Comparison of ENCODE assay signal across 1 cellular context in the genomic region with DNA sequence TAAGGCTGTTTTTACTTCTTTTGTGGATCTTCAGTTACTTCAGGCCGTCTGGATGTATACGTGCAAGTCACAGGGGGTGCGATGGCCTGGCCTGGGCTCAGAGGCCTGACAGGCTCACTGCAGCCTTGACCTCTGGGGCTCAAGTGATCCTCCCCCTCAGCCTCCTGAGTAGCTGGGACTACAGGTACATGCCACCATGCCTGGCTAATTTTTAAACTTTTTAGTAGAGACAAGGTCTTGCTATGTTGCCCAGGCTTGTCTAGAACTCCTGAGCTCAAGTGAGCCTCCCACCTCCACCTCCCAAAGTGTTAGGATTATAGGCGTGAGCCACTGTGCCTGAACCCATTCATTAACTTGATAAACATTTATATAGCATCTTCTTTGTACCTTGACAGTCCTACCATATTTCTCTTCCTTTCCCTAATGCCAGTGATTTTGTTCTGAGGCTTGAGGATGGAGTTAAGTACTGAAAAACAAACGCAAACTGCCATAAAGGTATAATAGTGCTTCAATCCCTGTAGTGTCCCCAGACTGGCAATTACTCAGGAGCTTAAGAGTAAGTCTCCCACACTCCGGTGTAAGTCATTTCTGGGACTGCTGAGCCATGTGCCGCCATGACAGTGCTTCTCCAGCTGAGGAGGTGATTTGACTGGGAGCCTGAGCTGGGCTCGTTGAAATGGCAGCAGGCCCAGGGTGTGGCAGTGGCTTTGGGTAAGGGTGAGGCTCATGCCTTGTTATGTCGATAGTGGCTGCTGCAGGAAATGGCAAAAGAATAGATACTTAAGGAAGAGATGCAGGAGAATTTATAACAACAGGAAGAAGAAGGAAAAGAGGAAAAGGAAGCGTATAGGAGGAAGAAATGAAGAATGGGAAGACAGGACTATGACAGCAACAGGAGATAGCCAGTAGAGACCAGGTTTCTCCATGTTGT.
TF ChIP-seq lines count a peak whose summit lies in the region.

No MANE protein-coding gene starts in this region.

TF ChIP-seq in HepG2, 621 proteins besides CTCF, POLR2A, EP300 and RAD21 (continued from another document and continues in another):
- TF ChIP-seq, protein P1, sequence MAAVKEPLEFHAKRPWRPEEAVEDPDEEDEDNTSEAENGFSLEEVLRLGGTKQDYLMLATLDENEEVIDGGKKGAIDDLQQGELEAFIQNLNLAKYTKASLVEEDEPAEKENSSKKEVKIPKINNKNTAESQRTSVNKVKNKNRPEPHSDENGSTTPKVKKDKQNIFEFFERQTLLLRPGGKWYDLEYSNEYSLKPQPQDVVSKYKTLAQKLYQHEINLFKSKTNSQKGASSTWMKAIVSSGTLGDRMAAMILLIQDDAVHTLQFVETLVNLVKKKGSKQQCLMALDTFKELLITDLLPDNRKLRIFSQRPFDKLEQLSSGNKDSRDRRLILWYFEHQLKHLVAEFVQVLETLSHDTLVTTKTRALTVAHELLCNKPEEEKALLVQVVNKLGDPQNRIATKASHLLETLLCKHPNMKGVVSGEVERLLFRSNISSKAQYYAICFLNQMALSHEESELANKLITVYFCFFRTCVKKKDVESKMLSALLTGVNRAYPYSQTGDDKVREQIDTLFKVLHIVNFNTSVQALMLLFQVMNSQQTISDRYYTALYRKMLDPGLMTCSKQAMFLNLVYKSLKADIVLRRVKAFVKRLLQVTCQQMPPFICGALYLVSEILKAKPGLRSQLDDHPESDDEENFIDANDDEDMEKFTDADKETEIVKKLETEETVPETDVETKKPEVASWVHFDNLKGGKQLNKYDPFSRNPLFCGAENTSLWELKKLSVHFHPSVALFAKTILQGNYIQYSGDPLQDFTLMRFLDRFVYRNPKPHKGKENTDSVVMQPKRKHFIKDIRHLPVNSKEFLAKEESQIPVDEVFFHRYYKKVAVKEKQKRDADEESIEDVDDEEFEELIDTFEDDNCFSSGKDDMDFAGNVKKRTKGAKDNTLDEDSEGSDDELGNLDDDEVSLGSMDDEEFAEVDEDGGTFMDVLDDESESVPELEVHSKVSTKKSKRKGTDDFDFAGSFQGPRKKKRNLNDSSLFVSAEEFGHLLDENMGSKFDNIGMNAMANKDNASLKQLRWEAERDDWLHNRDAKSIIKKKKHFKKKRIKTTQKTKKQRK (IDR thresholded peaks at IDR 0.05; ENCODE audit: low read length) = no peak
- TF ChIP-seq ZNF30 (CRISPR knock-in tag; IDR thresholded peaks at IDR 0.05) = no peak
- TF ChIP-seq, protein P2, sequence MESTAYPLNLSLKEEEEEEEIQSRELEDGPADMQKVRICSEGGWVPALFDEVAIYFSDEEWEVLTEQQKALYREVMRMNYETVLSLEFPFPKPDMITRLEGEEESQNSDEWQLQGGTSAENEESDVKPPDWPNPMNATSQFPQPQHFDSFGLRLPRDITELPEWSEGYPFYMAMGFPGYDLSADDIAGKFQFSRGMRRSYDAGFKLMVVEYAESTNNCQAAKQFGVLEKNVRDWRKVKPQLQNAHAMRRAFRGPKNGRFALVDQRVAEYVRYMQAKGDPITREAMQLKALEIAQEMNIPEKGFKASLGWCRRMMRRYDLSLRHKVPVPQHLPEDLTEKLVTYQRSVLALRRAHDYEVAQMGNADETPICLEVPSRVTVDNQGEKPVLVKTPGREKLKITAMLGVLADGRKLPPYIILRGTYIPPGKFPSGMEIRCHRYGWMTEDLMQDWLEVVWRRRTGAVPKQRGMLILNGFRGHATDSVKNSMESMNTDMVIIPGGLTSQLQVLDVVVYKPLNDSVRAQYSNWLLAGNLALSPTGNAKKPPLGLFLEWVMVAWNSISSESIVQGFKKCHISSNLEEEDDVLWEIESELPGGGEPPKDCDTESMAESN (CRISPR knock-in tag; conservative IDR thresholded peaks at IDR 0.05) = 0 out of 2 replicates have a peak, but pooled peaks have one; percentile 39
- TF ChIP-seq PCBP2 (optimal IDR thresholded peaks at IDR 0.05; ENCODE audit: low read depth, low read length, poor library complexity, severe bottlenecking) = peak; percentile 38
- TF ChIP-seq ZSCAN9 (CRISPR knock-in tag; IDR thresholded peaks at IDR 0.05; ENCODE audit: borderline replicate concordance) = no peak
- no peak for TF ChIP-seq SIX1 (CRISPR knock-in tag; IDR thresholded peaks at IDR 0.05; ENCODE audit: borderline replicate concordance)
- no peak for TF ChIP-seq ZNF549 (CRISPR knock-in tag; IDR thresholded peaks at IDR 0.05)
- TF ChIP-seq ZSCAN22 (CRISPR knock-in tag; IDR thresholded peaks at IDR 0.05) = no peak
- TF ChIP-seq PTBP1 (IDR thresholded peaks at IDR 0.05; ENCODE audit: low read depth, low read length, poor library complexity, severe bottlenecking) = no peak
- TF ChIP-seq, protein P3, sequence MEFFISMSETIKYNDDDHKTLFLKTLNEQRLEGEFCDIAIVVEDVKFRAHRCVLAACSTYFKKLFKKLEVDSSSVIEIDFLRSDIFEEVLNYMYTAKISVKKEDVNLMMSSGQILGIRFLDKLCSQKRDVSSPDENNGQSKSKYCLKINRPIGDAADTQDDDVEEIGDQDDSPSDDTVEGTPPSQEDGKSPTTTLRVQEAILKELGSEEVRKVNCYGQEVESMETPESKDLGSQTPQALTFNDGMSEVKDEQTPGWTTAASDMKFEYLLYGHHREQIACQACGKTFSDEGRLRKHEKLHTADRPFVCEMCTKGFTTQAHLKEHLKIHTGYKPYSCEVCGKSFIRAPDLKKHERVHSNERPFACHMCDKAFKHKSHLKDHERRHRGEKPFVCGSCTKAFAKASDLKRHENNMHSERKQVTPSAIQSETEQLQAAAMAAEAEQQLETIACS (CRISPR knock-in tag; IDR thresholded peaks at IDR 0.05) = no peak
- no peak for TF ChIP-seq NFE2L2 (IDR thresholded peaks at IDR 0.05; ENCODE audit: low read length)
- TF ChIP-seq MYNN (CRISPR knock-in tag; IDR thresholded peaks at IDR 0.05; ENCODE audit: low read depth) = no peak
- TF ChIP-seq, protein P4, sequence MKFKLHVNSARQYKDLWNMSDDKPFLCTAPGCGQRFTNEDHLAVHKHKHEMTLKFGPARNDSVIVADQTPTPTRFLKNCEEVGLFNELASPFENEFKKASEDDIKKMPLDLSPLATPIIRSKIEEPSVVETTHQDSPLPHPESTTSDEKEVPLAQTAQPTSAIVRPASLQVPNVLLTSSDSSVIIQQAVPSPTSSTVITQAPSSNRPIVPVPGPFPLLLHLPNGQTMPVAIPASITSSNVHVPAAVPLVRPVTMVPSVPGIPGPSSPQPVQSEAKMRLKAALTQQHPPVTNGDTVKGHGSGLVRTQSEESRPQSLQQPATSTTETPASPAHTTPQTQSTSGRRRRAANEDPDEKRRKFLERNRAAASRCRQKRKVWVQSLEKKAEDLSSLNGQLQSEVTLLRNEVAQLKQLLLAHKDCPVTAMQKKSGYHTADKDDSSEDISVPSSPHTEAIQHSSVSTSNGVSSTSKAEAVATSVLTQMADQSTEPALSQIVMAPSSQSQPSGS (CRISPR knock-in tag; IDR thresholded peaks at IDR 0.05) = no peak
- TF ChIP-seq POLR2AphosphoS2 (IDR thresholded peaks at IDR 0.05; ENCODE audit: low read depth, low read length) = no peak
- TF ChIP-seq HNRNPK (IDR thresholded peaks at IDR 0.05; ENCODE audit: low read depth, low read length, poor library complexity, severe bottlenecking) = no peak
- no peak for TF ChIP-seq FOXK1 (CRISPR knock-in tag; IDR thresholded peaks at IDR 0.05; ENCODE audit: borderline replicate concordance, low read depth)
- TF ChIP-seq KLF9 (CRISPR knock-in tag; IDR thresholded peaks at IDR 0.05; ENCODE audit: low read depth) = no peak
- TF ChIP-seq, protein P5, sequence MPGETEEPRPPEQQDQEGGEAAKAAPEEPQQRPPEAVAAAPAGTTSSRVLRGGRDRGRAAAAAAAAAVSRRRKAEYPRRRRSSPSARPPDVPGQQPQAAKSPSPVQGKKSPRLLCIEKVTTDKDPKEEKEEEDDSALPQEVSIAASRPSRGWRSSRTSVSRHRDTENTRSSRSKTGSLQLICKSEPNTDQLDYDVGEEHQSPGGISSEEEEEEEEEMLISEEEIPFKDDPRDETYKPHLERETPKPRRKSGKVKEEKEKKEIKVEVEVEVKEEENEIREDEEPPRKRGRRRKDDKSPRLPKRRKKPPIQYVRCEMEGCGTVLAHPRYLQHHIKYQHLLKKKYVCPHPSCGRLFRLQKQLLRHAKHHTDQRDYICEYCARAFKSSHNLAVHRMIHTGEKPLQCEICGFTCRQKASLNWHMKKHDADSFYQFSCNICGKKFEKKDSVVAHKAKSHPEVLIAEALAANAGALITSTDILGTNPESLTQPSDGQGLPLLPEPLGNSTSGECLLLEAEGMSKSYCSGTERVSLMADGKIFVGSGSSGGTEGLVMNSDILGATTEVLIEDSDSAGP (CRISPR knock-in tag; IDR thresholded peaks at IDR 0.05; ENCODE audit: borderline replicate concordance) = peak; percentile 50; the same call in 1 of the 2 replicates
- no peak for TF ChIP-seq RBM22 (optimal IDR thresholded peaks at IDR 0.05; ENCODE audit: low read length)
- no peak for TF ChIP-seq MAFF (IDR thresholded peaks at IDR 0.05; ENCODE audit: low read depth, low read length)
- TF ChIP-seq, protein P6, sequence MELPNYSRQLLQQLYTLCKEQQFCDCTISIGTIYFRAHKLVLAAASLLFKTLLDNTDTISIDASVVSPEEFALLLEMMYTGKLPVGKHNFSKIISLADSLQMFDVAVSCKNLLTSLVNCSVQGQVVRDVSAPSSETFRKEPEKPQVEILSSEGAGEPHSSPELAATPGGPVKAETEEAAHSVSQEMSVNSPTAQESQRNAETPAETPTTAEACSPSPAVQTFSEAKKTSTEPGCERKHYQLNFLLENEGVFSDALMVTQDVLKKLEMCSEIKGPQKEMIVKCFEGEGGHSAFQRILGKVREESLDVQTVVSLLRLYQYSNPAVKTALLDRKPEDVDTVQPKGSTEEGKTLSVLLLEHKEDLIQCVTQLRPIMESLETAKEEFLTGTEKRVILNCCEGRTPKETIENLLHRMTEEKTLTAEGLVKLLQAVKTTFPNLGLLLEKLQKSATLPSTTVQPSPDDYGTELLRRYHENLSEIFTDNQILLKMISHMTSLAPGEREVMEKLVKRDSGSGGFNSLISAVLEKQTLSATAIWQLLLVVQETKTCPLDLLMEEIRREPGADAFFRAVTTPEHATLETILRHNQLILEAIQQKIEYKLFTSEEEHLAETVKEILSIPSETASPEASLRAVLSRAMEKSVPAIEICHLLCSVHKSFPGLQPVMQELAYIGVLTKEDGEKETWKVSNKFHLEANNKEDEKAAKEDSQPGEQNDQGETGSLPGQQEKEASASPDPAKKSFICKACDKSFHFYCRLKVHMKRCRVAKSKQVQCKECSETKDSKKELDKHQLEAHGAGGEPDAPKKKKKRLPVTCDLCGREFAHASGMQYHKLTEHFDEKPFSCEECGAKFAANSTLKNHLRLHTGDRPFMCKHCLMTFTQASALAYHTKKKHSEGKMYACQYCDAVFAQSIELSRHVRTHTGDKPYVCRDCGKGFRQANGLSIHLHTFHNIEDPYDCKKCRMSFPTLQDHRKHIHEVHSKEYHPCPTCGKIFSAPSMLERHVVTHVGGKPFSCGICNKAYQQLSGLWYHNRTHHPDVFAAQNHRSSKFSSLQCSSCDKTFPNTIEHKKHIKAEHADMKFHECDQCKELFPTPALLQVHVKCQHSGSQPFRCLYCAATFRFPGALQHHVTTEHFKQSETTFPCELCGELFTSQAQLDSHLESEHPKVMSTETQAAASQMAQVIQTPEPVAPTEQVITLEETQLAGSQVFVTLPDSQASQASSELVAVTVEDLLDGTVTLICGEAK (IDR thresholded peaks at IDR 0.05) = no peak
- TF ChIP-seq, protein P6 (CRISPR knock-in tag; IDR thresholded peaks at IDR 0.05) = peak; percentile 33; the same call in 1 of the 2 replicates
- TF ChIP-seq SYNCRIP (IDR thresholded peaks at IDR 0.05; ENCODE audit: insufficient read depth, low read depth, low read length) = no peak
